Comparison of ENCODE assay signal across 16 cellular contexts in genomic region chr20:59608871-59609270, GRCh38. TPM values are rescaled to one million over a fixed set of nuclear protein-coding genes. Genes with fewer than 3 reads are reported as not detected.
A peak's percentile ranks its signal among the peaks of the same experiment; 100 is the strongest.
DNase-seq lines count a peak whose midpoint lies in the region; ATAC-seq and TF ChIP-seq lines count a peak whose summit lies in the region.
"Had no signal": no experiment of that assay in that cellular context is flagged by ENCODE, and none has a peak within 500 bp of the region (broad histone marks: within the 10 kb centered on the region; RNA-seq: fewer than 3 reads in every experiment).

No MANE protein-coding gene starts in this region.

- no peaks in the 10 kb centered on the region for H3K9me2 ChIP-seq in PC-3 (replicated peaks; ENCODE audit: low read length)

- no peaks in the 10 kb centered on the region for H3K9me3 Mint-ChIP-seq in brain
- H3K9me3 Mint-ChIP-seq in activated naive CD4-positive, alpha-beta T cell treated with anti-CD3 and anti-CD28 coated beads, Interleukin-2, amount 50 U/mL, for 72 hours, result no peaks in the 10 kb centered on the region

- no peak overlapping the region for H2BK120ac ChIP-seq in neuronal stem cell (ENCODE audit: low read depth, low read length)

- H4K91ac ChIP-seq in neuronal stem cell (ENCODE audit: low read depth, low read length, poor library complexity), result no peak overlapping the region

- no peak overlapping the region for H2BK15ac ChIP-seq in neuronal stem cell (ENCODE audit: low read length)

- H2BK12ac ChIP-seq in neuronal stem cell (ENCODE audit: low read length), result no peak overlapping the region

- H3K14ac ChIP-seq in neuronal stem cell (ENCODE audit: low read length), result no peak overlapping the region

- H3K18ac ChIP-seq in neuronal stem cell (ENCODE audit: low read length), result no peak overlapping the region

- H3K79me1 ChIP-seq in neuronal stem cell (ENCODE audit: low read depth, low read length), result no peaks in the 10 kb centered on the region

- peaks cover 27% of the 10 kb centered on the region for H3K27me3 Mint-ChIP-seq in brain

- H3K36me3 Mint-ChIP-seq in brain, result peaks cover 21% of the 10 kb centered on the region
- H3K36me3 Mint-ChIP-seq in activated naive CD4-positive, alpha-beta T cell treated with anti-CD3 and anti-CD28 coated beads, Interleukin-2, amount 50 U/mL, for 72 hours, result no peaks in the 10 kb centered on the region
- H3K36me3 Mint-ChIP-seq: CD14-positive monocyte; CD4-positive, alpha-beta memory T cell had no signal

- H3K4me2 ChIP-seq in BLaER1 treated with 17β-estradiol and CSF1 and Interleukin-3, amounts not matched to agents 10 nM and 100 nM, result peak overlapping the region in 10 of 11 experiments; percentile 12 to 99 (median 94); a peak in 20 of 22 replicates
- H3K4me2 ChIP-seq in neuronal stem cell (ENCODE audit: insufficient read depth, low read length, poor library complexity, severe bottlenecking) (no peak overlapping the region), PC-3 (ENCODE audit: low read length) (no peak overlapping the region)

- H3K4me1 Mint-ChIP-seq in brain, result peaks cover 35% of the 10 kb centered on the region
- H3K4me1 Mint-ChIP-seq: CD14-positive monocyte; CD4-positive, alpha-beta memory T cell; H9 had no signal

- H3K4ac ChIP-seq in neuronal stem cell (ENCODE audit: low read length), result no peak overlapping the region

- no peak for ATAC-seq in activated naive CD4-positive, alpha-beta T cell treated with anti-CD3 and anti-CD28 coated beads, Interleukin-2, amount 50 U/mL, for 72 hours
- ATAC-seq in PC-3, result no peak

- peaks cover 0 to 76% (median 15%) of the 10 kb centered on the region in 11 experiments; a peak in 10 of 22 replicates for H3K36me3 ChIP-seq in BLaER1 treated with 17β-estradiol and CSF1 and Interleukin-3, amounts not matched to agents 10 nM and 100 nM
- peaks cover 0 to 1% of the 10 kb centered on the region in 2 donors for H3K36me3 ChIP-seq in neuronal stem cell (replicated peaks in 1 of 2; ENCODE audit: control insufficient read depth in 2 of 2, insufficient read depth in 2 of 2, low read length in 2 of 2)
- H3K36me3 ChIP-seq in PC-3 (ENCODE audit: low read depth, low read length), result no peaks in the 10 kb centered on the region
- H3K36me3 ChIP-seq: BE2C had no signal

- H2BK5ac ChIP-seq in neuronal stem cell (ENCODE audit: low read length), result peak overlapping the region; percentile 72

- H3K9me3 ChIP-seq in BLaER1 treated with 17β-estradiol and CSF1 and Interleukin-3, amounts not matched to agents 10 nM and 100 nM (replicated peaks in 1 of 11), result no peaks in the 10 kb centered on the region
- peaks cover 0 to 2% of the 10 kb centered on the region in 2 donors for H3K9me3 ChIP-seq in neuronal stem cell (replicated peaks in 1 of 2; ENCODE audit: control insufficient read depth in 2 of 2, insufficient read depth in 1 of 2, low read depth in 1 of 2, low read length in 2 of 2)
- H3K9me3 ChIP-seq in PC-3 (ENCODE audit: low read length), result no peaks in the 10 kb centered on the region
- H3K9me3 ChIP-seq: BE2C had no signal

- peaks cover 50 to 94% (median 88%) of the 10 kb centered on the region in 10 experiments for H3K4me1 ChIP-seq in BLaER1 treated with 17β-estradiol and CSF1 and Interleukin-3, amounts not matched to agents 10 nM and 100 nM
- peaks cover 0 to 3% of the 10 kb centered on the region in 2 donors for H3K4me1 ChIP-seq in neuronal stem cell (ENCODE audit: control insufficient read depth in 2 of 2, insufficient read depth in 1 of 2, low read depth in 1 of 2, low read length in 2 of 2)
- H3K4me1 ChIP-seq in PC-3 (ENCODE audit: insufficient read depth, low read length), result no peaks in the 10 kb centered on the region
- H3K4me1 ChIP-seq: BE2C had no signal

- no peak overlapping the region for H2AK5ac ChIP-seq in neuronal stem cell (ENCODE audit: low read depth, low read length)

- no peak for DNase-seq in neuronal stem cell (ENCODE audit: low spot score)
- DNase-seq in activated naive CD4-positive, alpha-beta T cell treated with anti-CD3 and anti-CD28 coated beads, Interleukin-2, amount 50 U/mL, for 72 hours (ENCODE audit: low spot score in 2 of 2), result no peak
- no peak for DNase-seq in PC-3
- no peak for DNase-seq in A172 (ENCODE audit: low spot score)
- DNase-seq: 8988T; BE2C; CD4-positive, alpha-beta memory T cell; DMS153; DMS79; GF-D8; H9; IMR-90 had no signal

- peak overlapping the region in 1 of 5 experiments; percentile 77 for H3K27ac Mint-ChIP-seq in brain
- peak overlapping the region in 1 of 2 donors; percentile 47 for H3K27ac Mint-ChIP-seq in activated naive CD4-positive, alpha-beta T cell treated with anti-CD3 and anti-CD28 coated beads, Interleukin-2, amount 50 U/mL, for 72 hours
- H3K27ac Mint-ChIP-seq: CD14-positive monocyte; CD4-positive, alpha-beta memory T cell; H9 had no signal

- H3K79me2 ChIP-seq in PC-3 (ENCODE audit: low read length), result no peaks in the 10 kb centered on the region

- H3K27me3 ChIP-seq in BLaER1 treated with 17β-estradiol and CSF1 and Interleukin-3, amounts not matched to agents 10 nM and 100 nM, result peaks cover 0 to 34% (median 0%) of the 10 kb centered on the region in 11 experiments; a peak in 4 of 22 replicates
- H3K27me3 ChIP-seq in neuronal stem cell (ENCODE audit: control insufficient read depth in 3 of 3, insufficient read depth in 3 of 3, low read depth in 1 of 3, low read length in 3 of 3) (peaks cover 4 to 40% (median 38%) of the 10 kb centered on the region in 3 experiments), PC-3 (ENCODE audit: low read length) (peaks cover 80% of the 10 kb centered on the region)

- H3K27ac ChIP-seq in BLaER1 treated with 17β-estradiol and CSF1 and Interleukin-3, amounts not matched to agents 10 nM and 100 nM, result peak overlapping the region in 7 of 11 experiments; percentile 4 to 58 (median 52); a peak in 9 of 22 replicates
- no peak overlapping the region for H3K27ac ChIP-seq in neuronal stem cell (replicated peaks; ENCODE audit: low read length)
- H3K27ac ChIP-seq in temporal lobe (ENCODE audit: low read depth, low read length), result peak overlapping the region; percentile 7
- H3K27ac ChIP-seq in PC-3 (ENCODE audit: low read length), result no peak overlapping the region

- H3K23ac ChIP-seq in neuronal stem cell (ENCODE audit: low read depth, low read length, poor library complexity), result peak overlapping the region; percentile 39

- no peaks in the 10 kb centered on the region for H3F3A ChIP-seq in PC-3 (ENCODE audit: low read length, unreplicated experiment)

- H3K4me3 ChIP-seq in BLaER1 treated with 17β-estradiol and CSF1 and Interleukin-3, amounts not matched to agents 10 nM and 100 nM, result no peak overlapping the region
- H3K4me3 ChIP-seq in neuronal stem cell (ENCODE audit: low read length in 2 of 2) (peak overlapping the region in 1 of 2 donors; percentile 28), PC-3 (ENCODE audit: low read length) (no peak overlapping the region)

- BruUV-seq in PC-3 (replicated peaks; lab: Mats Ljungman, UMichigan), result no TSS peak

- TF ChIP-seq CTCF in brain (conservative IDR thresholded peaks at IDR 0.05) (no peak), PC-3 (conservative IDR thresholded peaks at IDR 0.05; ENCODE audit: low read depth, low read length) (no peak)

- H3K4me3 Mint-ChIP-seq in brain, result peak overlapping the region in 3 of 5 experiments; percentile 57 to 83 (median 64)
- H3K4me3 Mint-ChIP-seq: CD4-positive, alpha-beta memory T cell; H9 had no signal

- H3K9ac ChIP-seq in BLaER1 treated with 17β-estradiol and CSF1 and Interleukin-3, amounts not matched to agents 10 nM and 100 nM, result peak overlapping the region in 4 of 11 experiments; percentile 12 to 43 (median 30); a peak in 3 of 22 replicates
- no peak overlapping the region for H3K9ac ChIP-seq in neuronal stem cell (ENCODE audit: low read depth, low read length, poor library complexity)
- H3K9ac ChIP-seq in PC-3 (ENCODE audit: low read length), result no peak overlapping the region

- no peak overlapping the region for H2AFZ ChIP-seq in neuronal stem cell (ENCODE audit: low read length)
- no peak overlapping the region for H2AFZ ChIP-seq in PC-3 (ENCODE audit: low read length)

- CTCF ChIA-PET in PC-3 (lab: Charles Lee), result no interaction called here

- peaks cover 0 to 92% (median 0%) of the 10 kb centered on the region in 11 experiments; a peak in 8 of 22 replicates for H4K20me1 ChIP-seq in BLaER1 treated with 17β-estradiol and CSF1 and Interleukin-3, amounts not matched to agents 10 nM and 100 nM
- no peaks in the 10 kb centered on the region for H4K20me1 ChIP-seq in PC-3 (ENCODE audit: low read length)

- POLR2A ChIA-PET in PC-3 (lab: Charles Lee; ENCODE audit: unreplicated experiment), result no interaction called here

- intact Hi-C loops in PC-3 (cut with micrococcal nuclease), result no loop called here

- no peak overlapping the region for H4K8ac ChIP-seq in neuronal stem cell (ENCODE audit: low read depth, low read length)

- no CpG with 5 or more reads among the region's 5 CpGs for WGBS in neuronal stem cell (ENCODE audit: extremely low coverage in 2 of 2, insufficient read length in 2 of 2, insufficient replicate concordance in 1 of 2), 2 donors

RNA-seq across cellular contexts. Expression of gene PHACTR3, which starts 4.5 kb away (rescaled TPM):
- 28.5 TPM for polyA plus RNA-seq in brain (ENCODE audit: insufficient read depth, low read depth, low replicate concordance)
- 0.28 TPM for polyA plus RNA-seq in neuronal stem cell (2013, experiment 1 of 2)
- 0.22 TPM for polyA plus RNA-seq in neuronal stem cell (2013, experiment 2 of 2)
- total RNA-seq in temporal lobe (31.0 TPM), PC-3 (2014; rRNA removed) (26.4 and 30.6 TPM in 2 replicates)
- total RNA-seq in activated naive CD4-positive, alpha-beta T cell treated with anti-CD3 and anti-CD28 coated beads, Interleukin-2, amount 50 U/mL, for 72 hours, result not detected
- not detected in 2 replicates for total RNA-seq in A172 (2014; rRNA removed; shearing (Covaris generic))
- total RNA-seq: CD4-positive, alpha-beta memory T cell; H9; IMR-90 had no signal
- polyA plus RNA-seq: CD4-positive, alpha-beta memory T cell; IMR-90 had no signal

Comparison
In these comparisons a context has a peak if more than half of its experiments do, and no peak if none do; other contexts are left out.
1. H3K27ac ChIP-seq: peak in BLaER1 treated with 17β-estradiol and CSF1 and Interleukin-3, amounts not matched to agents 10 nM and 100 nM (7 of 11) and temporal lobe (single experiment); none in neuronal stem cell (single experiment) and PC-3 (single experiment).
2. H3K4me2 ChIP-seq: peak in BLaER1 treated with 17β-estradiol and CSF1 and Interleukin-3, amounts not matched to agents 10 nM and 100 nM (10 of 11); none in neuronal stem cell (single experiment) and PC-3 (single experiment).
3. RNA of gene PHACTR3, which starts 4.5 kb away (total RNA-seq): 31.0 TPM in temporal lobe (single experiment) and 26.4 to 30.6 TPM in PC-3; not detected in activated naive CD4-positive, alpha-beta T cell treated with anti-CD3 and anti-CD28 coated beads, Interleukin-2, amount 50 U/mL, for 72 hours and not detected in A172; every median in the first group is over 10 times any median in the second.